ENCODE assay signal across 1 cellular context in genomic region chr11:44343778-44344424, GRCh38.
TF ChIP-seq lines count a peak whose summit lies in the region.

No MANE protein-coding gene starts in this region.

TF ChIP-seq in K562, 482 proteins besides CTCF, POLR2A, EP300 and RAD21 (continued from another document):
- TF ChIP-seq ARID3B (CRISPR knock-in tag; IDR thresholded peaks at IDR 0.05; ENCODE audit: borderline replicate concordance) (no peak), NUFIP1 (IDR thresholded peaks at IDR 0.05; ENCODE audit: partially characterized antibody) (no peak), ETS2 (tag; IDR thresholded peaks at IDR 0.05; ENCODE audit: borderline replicate concordance, poor library complexity, severe bottlenecking) (no peak), ZFP36 (IDR thresholded peaks at IDR 0.05; ENCODE audit: low read depth, low read length, partially characterized antibody) (peak; percentile 96), HMGN3 (IDR thresholded peaks at IDR 0.05; ENCODE audit: borderline replicate concordance, extremely low read depth, insufficient read length, low read depth, low read length) (no peak), RBM25 (IDR thresholded peaks at IDR 0.05; ENCODE audit: low read depth, low read length, severe bottlenecking) (peak; percentile 88), WHSC1 (IDR thresholded peaks at IDR 0.05; ENCODE audit: low read length) (no peak), STAT5B (CRISPR knock-in tag; IDR thresholded peaks at IDR 0.05) (no peak), CREB3L1 (IDR thresholded peaks at IDR 0.05; ENCODE audit: borderline replicate concordance, low read depth) (no peak), ZBTB17 (CRISPR knock-in tag; IDR thresholded peaks at IDR 0.05) (peak; percentile 91), KAT8 (IDR thresholded peaks at IDR 0.05; ENCODE audit: low read depth) (no peak), CHD4 (IDR thresholded peaks at IDR 0.05; ENCODE audit: insufficient read depth, insufficient replicate concordance, low read depth, low read length, poor library complexity, severe bottlenecking) (no peak), ESRRA (IDR thresholded peaks at IDR 0.05; ENCODE audit: borderline replicate concordance, low read depth) (peak; percentile 45; the same call in 1 of the 2 replicates), CCNT2 (IDR thresholded peaks at IDR 0.05; ENCODE audit: borderline replicate concordance, extremely low read depth, insufficient read length, low read depth, low read length) (no peak)
- TF ChIP-seq, protein P1, sequence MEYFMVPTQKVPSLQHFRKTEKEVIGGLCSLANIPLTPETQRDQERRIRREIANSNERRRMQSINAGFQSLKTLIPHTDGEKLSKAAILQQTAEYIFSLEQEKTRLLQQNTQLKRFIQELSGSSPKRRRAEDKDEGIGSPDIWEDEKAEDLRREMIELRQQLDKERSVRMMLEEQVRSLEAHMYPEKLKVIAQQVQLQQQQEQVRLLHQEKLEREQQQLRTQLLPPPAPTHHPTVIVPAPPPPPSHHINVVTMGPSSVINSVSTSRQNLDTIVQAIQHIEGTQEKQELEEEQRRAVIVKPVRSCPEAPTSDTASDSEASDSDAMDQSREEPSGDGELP (CRISPR knock-in tag; IDR thresholded peaks at IDR 0.05; ENCODE audit: borderline replicate concordance), result no peak
